In the genomic region with DNA sequence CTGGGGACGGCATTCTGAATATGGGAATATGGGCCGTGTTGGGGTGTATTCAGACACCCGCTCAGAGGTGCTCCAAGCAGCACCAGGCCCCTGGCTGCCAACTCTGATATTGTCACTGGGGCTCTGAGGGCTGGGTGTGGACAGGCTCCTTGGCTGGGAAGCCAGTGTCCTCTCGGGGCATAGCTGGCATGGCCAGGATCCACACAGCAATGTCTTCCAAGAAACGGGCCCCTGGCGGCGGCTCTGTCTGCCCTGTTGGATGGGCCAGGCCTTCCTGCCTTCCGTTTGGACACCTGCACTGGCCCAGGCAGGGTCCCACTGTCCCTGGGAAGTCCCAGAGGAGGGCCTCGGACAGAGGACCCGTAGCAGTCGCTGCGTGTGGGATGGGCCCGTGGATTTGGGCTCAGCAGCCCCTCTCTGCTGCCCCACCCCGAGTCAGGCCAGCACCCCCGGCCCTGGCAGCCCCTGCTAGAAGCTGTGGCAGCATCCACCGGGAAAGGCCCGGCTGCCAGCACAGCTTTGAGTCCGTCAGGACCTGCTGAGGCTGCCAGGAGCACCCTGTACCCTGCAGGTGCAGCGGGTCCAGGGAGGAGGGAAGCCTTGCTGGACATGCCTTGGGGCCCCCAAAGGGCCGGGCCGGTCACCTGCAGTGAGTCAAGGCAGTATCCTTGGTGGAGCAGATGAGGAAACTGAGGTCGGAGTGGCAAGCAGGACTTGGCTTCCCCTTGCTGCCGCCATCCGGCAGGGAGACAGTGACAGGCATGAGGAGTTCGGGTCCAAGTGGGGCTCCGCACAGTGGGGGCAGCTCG, we compare ENCODE assay signal across 19 cellular contexts. TPM values are rescaled to one million over a fixed set of nuclear protein-coding genes. Genes with fewer than 3 reads are reported as not detected.
A peak's percentile ranks its signal among the peaks of the same experiment; 100 is the strongest.
DNase-seq lines count a peak whose midpoint lies in the region; ATAC-seq, FAIRE-seq and TF ChIP-seq lines count a peak whose summit lies in the region.
"Had no signal": no experiment of that assay in that cellular context is flagged by ENCODE, and none has a peak within 500 bp of the region (broad histone marks: within the 10 kb centered on the region; RNA-seq: fewer than 3 reads in every experiment).

No MANE protein-coding gene starts in this region.

- no peak for TF ChIP-seq POLR2A in sigmoid colon (IDR thresholded peaks at IDR 0.05)
- TF ChIP-seq POLR2A in lower leg skin (IDR thresholded peaks at IDR 0.05), result no peak
- TF ChIP-seq POLR2A in GM12892 (IDR thresholded peaks at IDR 0.05; ENCODE audit: low read depth, low read length), result no peak

- TF ChIP-seq EP300 in sigmoid colon (IDR thresholded peaks at IDR 0.05), result no peak

- WGBS in endodermal cell (ENCODE audit: insufficient coverage in 1 of 2, insufficient read length in 1 of 2), 2 experiments, result 90 to 93% methylated on average over 15 to 27 of the region's 27 CpGs
- WGBS in sigmoid colon, 2 donors, result 83 to 89% methylated on average over 27 of the region's 27 CpGs
- WGBS in lower leg skin, 2 donors, result 76 to 82% methylated on average over 14 to 27 of the region's 27 CpGs

- H3K9me3 ChIP-seq in endodermal cell (ENCODE audit: control insufficient read depth, low read length), result no peaks in the 10 kb centered on the region
- no peaks in the 10 kb centered on the region for H3K9me3 ChIP-seq in sigmoid colon
- H3K9me3 ChIP-seq: HAP-1 had no signal

- peak; percentile 48 for DNase-seq in Right ventricle myocardium superior
- DNase-seq in cardiac septum (ENCODE audit: low spot score), result no peak
- peak; percentile 3 for DNase-seq in GM06990 (ENCODE audit: extremely low read depth, insufficient read length)
- DNase-seq in endodermal cell, result no peak
- DNase-seq in sigmoid colon, result peak; percentile 60
- DNase-seq in lower leg skin (ENCODE audit: low spot score in 2 of 2), result no peak
- no peak for DNase-seq in GM12892 (ENCODE audit: insufficient read length)
- DNase-seq: GM23248, MM.1S, NCI-H1092, NCI-H1436 treated with DMSO at 0.1 percent for 48 hours, NCI-H2029, NCI-H526 had no signal

- no peak overlapping the region for H3K9ac ChIP-seq in endodermal cell (ENCODE audit: extremely low read depth, low read length, poor library complexity, severe bottlenecking)
- H3K9ac ChIP-seq: GM23248 had no signal

- H3K27me3 ChIP-seq in GM06990 (replicated peaks; ENCODE audit: control insufficient read depth, insufficient read depth, low read length) (no peaks in the 10 kb centered on the region), endodermal cell (ENCODE audit: control insufficient read depth, insufficient read depth, low read length, poor library complexity, severe bottlenecking) (peaks cover 6% of the 10 kb centered on the region), sigmoid colon (peaks cover 34 to 73% (median 42%) of the 10 kb centered on the region in 3 donors)

- H3K27me3 Mint-ChIP-seq in endodermal cell (ENCODE audit: insufficient read depth), result peaks cover 8% of the 10 kb centered on the region

- no peaks in the 10 kb centered on the region for H3K9me3 Mint-ChIP-seq in endodermal cell
- H3K9me3 Mint-ChIP-seq: IgD-negative memory B cell had no signal

- peaks cover 8% of the 10 kb centered on the region for H3K36me3 Mint-ChIP-seq in endodermal cell (ENCODE audit: low read depth)

- no peaks in the 10 kb centered on the region for H3K36me3 ChIP-seq in GM06990 (ENCODE audit: control insufficient read depth, insufficient read depth, low read length)
- H3K36me3 ChIP-seq in endodermal cell (ENCODE audit: control insufficient read depth, insufficient read depth, low read length), result no peaks in the 10 kb centered on the region
- H3K36me3 ChIP-seq in sigmoid colon, result no peaks in the 10 kb centered on the region
- H3K36me3 ChIP-seq: HAP-1 had no signal

- ATAC-seq in Right ventricle myocardium superior (ENCODE audit: poor library complexity), result peak; percentile 70
- ATAC-seq: Panc1 had no signal

- H3K4me3 ChIP-seq in GM06990 (replicated peaks; ENCODE audit: low read depth, low read length) (no peak overlapping the region), endodermal cell (ENCODE audit: low read length) (no peak overlapping the region), sigmoid colon (no peak overlapping the region), lower leg skin (ENCODE audit: low read depth, poor library complexity, severe bottlenecking) (no peak overlapping the region)
- H3K4me3 ChIP-seq: GM23248, HAP-1 had no signal

- H3K4me1 ChIP-seq in endodermal cell (ENCODE audit: control insufficient read depth, insufficient read depth, low read length), result no peaks in the 10 kb centered on the region
- H3K4me1 ChIP-seq in sigmoid colon, result peaks cover 0 to 17% (median 10%) of the 10 kb centered on the region in 4 donors
- H3K4me1 ChIP-seq: HAP-1 had no signal

- intact Hi-C loops in Right ventricle myocardium superior (cut with DNase I), result no loop called here
- intact Hi-C loops in cardiac septum (cut with DNase I), result no loop called here
- intact Hi-C loops in sigmoid colon (cut with DNase I), result no loop called here
- intact Hi-C loops in lower leg skin (cut with DNase I; ENCODE audit: low total_unique reads), result no loop called here

- no peak overlapping the region for H3K27ac Mint-ChIP-seq in endodermal cell

- no peak overlapping the region for H3K4me3 Mint-ChIP-seq in endodermal cell

- FAIRE-seq in GM12892 (lab: Jason Lieb, UNC), result no peak
- FAIRE-seq: D721Med, GM19239 had no signal

- no peaks in the 10 kb centered on the region for H3K4me1 Mint-ChIP-seq in endodermal cell

- no peak for TF ChIP-seq CTCF in GM06990 (IDR thresholded peaks at IDR 0.05; ENCODE audit: insufficient read depth, low read length, poor library complexity, severe bottlenecking)
- TF ChIP-seq CTCF in endodermal cell (conservative IDR thresholded peaks at IDR 0.05), result peak; percentile 20
- no peak for TF ChIP-seq CTCF in sigmoid colon (IDR thresholded peaks at IDR 0.05)
- TF ChIP-seq CTCF in lower leg skin (IDR thresholded peaks at IDR 0.05), result no peak

- no peak overlapping the region for H3K27ac ChIP-seq in endodermal cell (ENCODE audit: low read depth, low read length)
- H3K27ac ChIP-seq in sigmoid colon, result no peak overlapping the region
- H3K27ac ChIP-seq: GM23248, HL-60 had no signal

RNA-seq across cellular contexts. Expression of gene PANX2, which starts 4.1 kb away (rescaled TPM):
- total RNA-seq in Right ventricle myocardium superior (0.43 TPM), cardiac septum (0.30 TPM), endodermal cell (10 to 100 TPM in 1 of 2 donors, 1 to 10 TPM in 1; 8.8 to 11.2 TPM), sigmoid colon (1 to 10 TPM in 1 of 4 donors, under 1 TPM in 2, not detected in 1; 0.27 to 3.0 (median 0.36) TPM), lower leg skin (1 to 10 TPM; 1.4 to 4.3 (median 1.8) TPM)
- 1.6 TPM for polyA plus RNA-seq in endodermal cell (2013, experiment 1 of 2)
- polyA plus RNA-seq in endodermal cell (2013, experiment 2 of 2), result 1.4 TPM
- polyA plus RNA-seq in sigmoid colon, result under 1 TPM in 2 of 3 donors, not detected in 1; 0.17 to 0.60 TPM
- 0.19 TPM for polyA plus RNA-seq in GM12892 (2012; ENCODE audit: missing spikeins)
- total RNA-seq: GM23248 had no signal
- polyA plus RNA-seq: IgD-negative memory B cell had no signal

RNA-seq across cellular contexts. Expression of gene TRABD, which starts 11.1 kb away (rescaled TPM):
- total RNA-seq in Right ventricle myocardium superior (22.0 TPM), cardiac septum (20.1 TPM), endodermal cell (10 to 100 TPM; 49.6 to 56.4 TPM), sigmoid colon (10 to 100 TPM; 14.2 to 21.4 (median 18.2) TPM), lower leg skin (10 to 100 TPM; 31.5 to 62.7 (median 46.4) TPM)
- polyA plus RNA-seq in endodermal cell (2013, experiment 1 of 2), result 34.2 TPM
- polyA plus RNA-seq in endodermal cell (2013, experiment 2 of 2), result 30.6 TPM
- 10 to 100 TPM; 24.6 to 88.1 (median 31.7) TPM for polyA plus RNA-seq in sigmoid colon
- 23.8 TPM for polyA plus RNA-seq in GM12892 (2012; ENCODE audit: missing spikeins)

RNA-seq across cellular contexts. Expression of gene SELENOO, which starts 26.2 kb away (rescaled TPM):
- 15.6 TPM for total RNA-seq in Right ventricle myocardium superior
- 12.7 TPM for total RNA-seq in cardiac septum
- 10 to 100 TPM; 22.2 to 22.9 TPM for total RNA-seq in endodermal cell
- polyA plus RNA-seq in endodermal cell (2013, experiment 1 of 2), result 17.4 TPM
- polyA plus RNA-seq in endodermal cell (2013, experiment 2 of 2), result 17.2 TPM
- 10 to 100 TPM; 17.5 to 30.2 (median 22.3) TPM for total RNA-seq in sigmoid colon
- 10 to 100 TPM; 10.2 to 26.5 (median 15.7) TPM for polyA plus RNA-seq in sigmoid colon
- 10 to 100 TPM; 33.3 to 52.3 (median 43.1) TPM for total RNA-seq in lower leg skin
- polyA plus RNA-seq in GM12892 (2012; ENCODE audit: missing spikeins), result 4.9 TPM

Comparison
In these comparisons a context has a peak if more than half of its experiments do, and no peak if none do; other contexts are left out.
1. DNase-seq: peak in Right ventricle myocardium superior (single experiment), GM06990 (single experiment) and sigmoid colon (single experiment); none in cardiac septum (single experiment), endodermal cell (single experiment), lower leg skin (0 of 2) and GM12892 (single experiment).